Comparison of ENCODE assay signal across 8 cellular contexts in the genomic region with DNA sequence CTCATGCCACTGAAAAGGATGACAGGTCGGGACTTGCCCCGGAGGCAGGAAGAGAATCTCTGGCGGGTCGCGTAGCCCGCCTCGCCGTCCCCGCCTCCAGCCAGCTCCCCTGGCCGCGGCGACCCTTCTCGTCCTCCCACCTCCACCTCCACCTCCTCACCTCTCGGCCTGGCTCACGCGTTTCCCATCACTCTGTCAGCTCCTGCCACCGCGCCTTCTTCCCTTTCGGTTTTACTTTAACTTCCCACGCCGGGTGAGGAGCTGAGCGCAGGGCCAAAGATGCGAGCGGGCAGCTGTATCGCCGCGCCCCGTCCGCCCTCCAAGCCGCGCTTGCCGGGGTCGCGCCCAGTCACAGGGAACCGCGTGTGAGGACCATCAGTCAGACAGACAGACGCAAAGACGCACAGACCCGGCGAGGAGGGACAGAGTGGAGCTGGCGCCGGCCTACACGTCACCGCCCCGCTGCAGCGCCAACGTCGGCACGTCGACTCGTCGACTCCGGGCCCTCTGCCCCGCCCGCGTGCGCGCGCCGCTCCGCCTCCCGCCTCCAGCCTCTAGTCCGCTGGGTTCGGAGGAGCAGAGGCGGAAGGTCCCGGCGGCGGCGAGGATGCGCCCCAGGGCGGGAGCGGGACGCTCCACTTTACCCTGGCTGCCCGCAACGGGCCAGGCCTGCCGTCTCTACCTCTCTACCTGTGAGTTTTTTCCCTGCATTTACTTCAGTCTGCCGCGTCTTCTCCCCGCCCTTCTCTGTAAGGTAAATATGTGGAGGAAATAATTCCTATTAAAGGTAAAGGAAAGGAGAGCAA. TPM values are rescaled to one million over a fixed set of nuclear protein-coding genes. Genes with fewer than 3 reads are reported as not detected.
A peak's percentile ranks its signal among the peaks of the same experiment; 100 is the strongest.
DNase-seq lines count a peak whose midpoint lies in the region; ATAC-seq and TF ChIP-seq lines count a peak whose summit lies in the region.

A gene with protein sequence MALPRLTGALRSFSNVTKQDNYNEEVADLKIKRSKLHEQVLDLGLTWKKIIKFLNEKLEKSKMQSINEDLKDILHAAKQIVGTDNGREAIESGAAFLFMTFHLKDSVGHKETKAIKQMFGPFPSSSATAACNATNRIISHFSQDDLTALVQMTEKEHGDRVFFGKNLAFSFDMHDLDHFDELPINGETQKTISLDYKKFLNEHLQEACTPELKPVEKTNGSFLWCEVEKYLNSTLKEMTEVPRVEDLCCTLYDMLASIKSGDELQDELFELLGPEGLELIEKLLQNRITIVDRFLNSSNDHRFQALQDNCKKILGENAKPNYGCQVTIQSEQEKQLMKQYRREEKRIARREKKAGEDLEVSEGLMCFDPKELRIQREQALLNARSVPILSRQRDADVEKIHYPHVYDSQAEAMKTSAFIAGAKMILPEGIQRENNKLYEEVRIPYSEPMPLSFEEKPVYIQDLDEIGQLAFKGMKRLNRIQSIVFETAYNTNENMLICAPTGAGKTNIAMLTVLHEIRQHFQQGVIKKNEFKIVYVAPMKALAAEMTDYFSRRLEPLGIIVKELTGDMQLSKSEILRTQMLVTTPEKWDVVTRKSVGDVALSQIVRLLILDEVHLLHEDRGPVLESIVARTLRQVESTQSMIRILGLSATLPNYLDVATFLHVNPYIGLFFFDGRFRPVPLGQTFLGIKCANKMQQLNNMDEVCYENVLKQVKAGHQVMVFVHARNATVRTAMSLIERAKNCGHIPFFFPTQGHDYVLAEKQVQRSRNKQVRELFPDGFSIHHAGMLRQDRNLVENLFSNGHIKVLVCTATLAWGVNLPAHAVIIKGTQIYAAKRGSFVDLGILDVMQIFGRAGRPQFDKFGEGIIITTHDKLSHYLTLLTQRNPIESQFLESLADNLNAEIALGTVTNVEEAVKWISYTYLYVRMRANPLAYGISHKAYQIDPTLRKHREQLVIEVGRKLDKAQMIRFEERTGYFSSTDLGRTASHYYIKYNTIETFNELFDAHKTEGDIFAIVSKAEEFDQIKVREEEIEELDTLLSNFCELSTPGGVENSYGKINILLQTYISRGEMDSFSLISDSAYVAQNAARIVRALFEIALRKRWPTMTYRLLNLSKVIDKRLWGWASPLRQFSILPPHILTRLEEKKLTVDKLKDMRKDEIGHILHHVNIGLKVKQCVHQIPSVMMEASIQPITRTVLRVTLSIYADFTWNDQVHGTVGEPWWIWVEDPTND (N-terminal part only) (minus strand): TSS at position 429 of the 806 bp plus-strand sequence. CDS start 13,332 bp downstream, outside the sequence.

- H3K27ac ChIP-seq in HUES6 (ENCODE audit: low read depth, low read length) (peak within 1 kb of the TSS; percentile 87; the same call in 1 of the 2 replicates), OCI-LY7 (ENCODE audit: low read depth, low read length, poor library complexity, severe bottlenecking) (peak within 1 kb of the TSS; percentile 46)

- CTCF ChIA-PET in OCI-LY7 (lab: Charles Lee; ENCODE audit: unreplicated experiment): no interaction called here

- H2AFZ ChIP-seq in OCI-LY7 (ENCODE audit: low read length): peak within 1 kb of the TSS; percentile 98

- H3K36me3 ChIP-seq in HUES6 (ENCODE audit: control insufficient read depth, insufficient read depth, low read length): peaks cover under 1% of the 10 kb centered on the region; the same call in 1 of the 2 replicates
- peaks cover 15% of the 10 kb centered on the region; the same call in 1 of the 2 replicates for H3K36me3 ChIP-seq in OCI-LY7 (ENCODE audit: insufficient read depth, low read length)

- no peaks in the 10 kb centered on the region for H3K27me3 ChIP-seq in HUES6 (ENCODE audit: control insufficient read depth, insufficient read depth, low read length)

- peak within 1 kb of the TSS; percentile 90 for H3K9ac ChIP-seq in HUES6 (ENCODE audit: low read length)

- peak; percentile 94 for ATAC-seq in GM21447 (IDR thresholded peaks at IDR 0.05; ENCODE audit: unreplicated experiment)

- H3K4me1 ChIP-seq in HUES6 (ENCODE audit: control insufficient read depth, insufficient read depth, low read length): peaks cover 52% of the 10 kb centered on the region
- peaks cover 23% of the 10 kb centered on the region for H3K4me1 ChIP-seq in OCI-LY7 (ENCODE audit: insufficient read depth, low read length, poor library complexity, severe bottlenecking)

- H4K20me1 ChIP-seq in OCI-LY7 (ENCODE audit: insufficient read depth, low read length): peaks cover 12% of the 10 kb centered on the region; the same call in 1 of the 2 replicates

- intact Hi-C loops in OCI-LY7 (cut with micrococcal nuclease; ENCODE audit: unreplicated experiment): loop anchor here (2.0 kb wide), 2 partner anchors 120 to 130 kb away; no protein-coding TSS in a partner anchor

- TF ChIP-seq CTCF in OCI-LY7 (conservative IDR thresholded peaks at IDR 0.05; ENCODE audit: low read length) (no peak), epithelial cell of esophagus (IDR thresholded peaks at IDR 0.05; ENCODE audit: insufficient read depth, low read depth, low read length, missing control alignments) (no peak)

- peak within 1 kb of the TSS; percentile 97 for H3K4me3 ChIP-seq in HUES6 (ENCODE audit: low read depth, low read length)
- H3K4me3 ChIP-seq in OCI-LY7 (ENCODE audit: low read depth, low read length, poor library complexity, severe bottlenecking): peak within 1 kb of the TSS; percentile 73
- peak within 1 kb of the TSS; percentile 97 for H3K4me3 ChIP-seq in epithelial cell of esophagus (ENCODE audit: low read length)

- peak within 1 kb of the TSS; percentile 89 for H3K4me2 ChIP-seq in OCI-LY7 (ENCODE audit: low read length)

- no TSS peak for BruUV-seq in OCI-LY7 (replicated peaks; lab: Mats Ljungman, UMichigan)

- H3K9me2 ChIP-seq in OCI-LY7 (ENCODE audit: insufficient read depth, low read length): no peaks in the 10 kb centered on the region

- POLR2A ChIA-PET in OCI-LY7 (lab: Charles Lee): interaction anchor here (0.6 to 2.5 kb wide), 13 partner anchors 11 to 215 kb away, joined by 3 to 22 read pairs (median 4); no protein-coding TSS in a partner anchor

- H3K9me3 ChIP-seq in HUES6 (ENCODE audit: control insufficient read depth, insufficient read depth, low read depth, low read length) (no peaks in the 10 kb centered on the region), OCI-LY7 (ENCODE audit: low read length) (no peaks in the 10 kb centered on the region)

- peaks cover 47% of the 10 kb centered on the region for H3K79me2 ChIP-seq in OCI-LY7 (ENCODE audit: insufficient read depth, low read depth, low read length)

- DNase-seq in DMS 273 (lab: John Stamatoyannopoulos, UW; ENCODE audit: unreplicated experiment): peak; percentile 96
- DNase-seq in OCI-LY7 (ENCODE audit: low spot score): peak; percentile 91
- DNase-seq in activated T-cell treated with anti-CD3 and anti-CD28 coated beads for 1 hour (ENCODE audit: low read depth): peak; percentile 81
- peak; percentile 95 for DNase-seq in epithelial cell of esophagus (ENCODE audit: low read depth)
- DNase-seq in mucosa of gallbladder (ENCODE audit: low spot score): peak; percentile 94
- DNase-seq in stimulated activated CD8-positive, alpha-beta memory T cell treated with anti-CD3 and anti-CD28 coated beads, Interleukin-4, amount 100 ng/mL, for 24 hours (ENCODE audit: low read depth): peak; percentile 91

RNA-seq across cellular contexts. Expression of the gene that starts here (rescaled TPM):
- 28.5 and 35.4 TPM in 2 replicates for total RNA-seq in OCI-LY7 (2014; rRNA removed; shearing (Covaris generic))
- total RNA-seq in OCI-LY7 (2022) (45.0 and 47.5 TPM in 2 replicates), mucosa of gallbladder (31.1 TPM)

Comparison
In these comparisons a context has a peak if more than half of its experiments do, and no peak if none do; other contexts are left out.
1. Peak in every context shown above with its lines: DNase-seq, ATAC-seq, H3K4me3 ChIP-seq and H3K27ac ChIP-seq.